ENCODE assay signal across 1 cellular context in the genomic region with DNA sequence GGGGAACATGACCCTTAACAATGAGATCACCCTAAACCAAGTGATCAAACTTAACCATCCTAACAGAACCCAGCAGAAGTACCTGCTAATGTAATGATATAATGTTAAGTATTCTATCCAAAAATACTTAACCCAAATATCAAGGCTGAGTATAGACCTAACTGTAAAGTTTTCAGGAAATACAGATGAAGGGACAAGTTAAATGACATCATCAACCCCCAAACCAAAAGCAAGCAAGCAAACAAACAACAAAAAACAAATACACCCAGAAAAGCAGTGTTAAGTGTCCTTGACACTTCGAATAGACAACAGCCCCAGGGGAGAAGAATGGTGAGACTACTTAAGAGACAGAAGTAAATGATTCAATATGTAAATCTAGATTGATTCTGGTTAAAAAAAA.
TF ChIP-seq lines count a peak whose summit lies in the region.

No MANE protein-coding gene starts in this region.

TF ChIP-seq in K562, 482 proteins besides CTCF, POLR2A, EP300 and RAD21:
- TF ChIP-seq, protein P1, sequence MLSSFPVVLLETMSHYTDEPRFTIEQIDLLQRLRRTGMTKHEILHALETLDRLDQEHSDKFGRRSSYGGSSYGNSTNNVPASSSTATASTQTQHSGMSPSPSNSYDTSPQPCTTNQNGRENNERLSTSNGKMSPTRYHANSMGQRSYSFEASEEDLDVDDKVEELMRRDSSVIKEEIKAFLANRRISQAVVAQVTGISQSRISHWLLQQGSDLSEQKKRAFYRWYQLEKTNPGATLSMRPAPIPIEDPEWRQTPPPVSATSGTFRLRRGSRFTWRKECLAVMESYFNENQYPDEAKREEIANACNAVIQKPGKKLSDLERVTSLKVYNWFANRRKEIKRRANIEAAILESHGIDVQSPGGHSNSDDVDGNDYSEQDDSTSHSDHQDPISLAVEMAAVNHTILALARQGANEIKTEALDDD (IDR thresholded peaks at IDR 0.05): 0 out of 2 replicates have a peak, but pooled peaks have one; percentile 11
- TF ChIP-seq, protein P2, sequence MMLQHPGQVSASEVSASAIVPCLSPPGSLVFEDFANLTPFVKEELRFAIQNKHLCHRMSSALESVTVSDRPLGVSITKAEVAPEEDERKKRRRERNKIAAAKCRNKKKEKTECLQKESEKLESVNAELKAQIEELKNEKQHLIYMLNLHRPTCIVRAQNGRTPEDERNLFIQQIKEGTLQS (IDR thresholded peaks at IDR 0.05): peak; percentile 81
- TF ChIP-seq, protein P2 (CRISPR knock-in tag; conservative IDR thresholded peaks at IDR 0.05): no peak
- TF ChIP-seq GTF2A2 (tag; IDR thresholded peaks at IDR 0.05) (no peak), SIX5 (IDR thresholded peaks at IDR 0.05; ENCODE audit: borderline replicate concordance in 1 of 2, insufficient read depth in 1 of 2, low read depth in 1 of 2, low read length in 2 of 2) (no peak)
